8 cellular contexts compared by ENCODE assay signal in genomic region chr16:31202402-31203385, GRCh38. TPM values are rescaled to one million over a fixed set of nuclear protein-coding genes. Genes with fewer than 3 reads are reported as not detected.
DNase-seq lines count a peak whose midpoint lies in the region; TF ChIP-seq lines count a peak whose summit lies in the region.

TSS of gene PYCARD (minus strand) at chr16:31202760. CDS start at chr16:31202690, 70 bp downstream.

- H3K36me3 ChIP-seq in OCI-LY7 (ENCODE audit: insufficient read depth, low read length): peaks cover 4% of the 10 kb centered on the region; the same call in 1 of the 2 replicates

- CTCF ChIA-PET in OCI-LY7 (lab: Charles Lee; ENCODE audit: unreplicated experiment): interaction anchor here (0.6 to 1.0 kb wide), 2 partner anchors 11 to 18 kb away, joined by 3 read pairs; partner anchors contain the start of gene TRIM72

- peak within 1 kb of the TSS; percentile 77 for H3K4me3 ChIP-seq in GM12865 (ENCODE audit: low read depth, low read length)
- peak within 1 kb of the TSS; percentile 52 for H3K4me3 ChIP-seq in HFF-Myc (replicated peaks; ENCODE audit: low read depth, low read length)
- peak within 1 kb of the TSS; percentile 69 for H3K4me3 ChIP-seq in OCI-LY7 (ENCODE audit: low read depth, low read length, poor library complexity, severe bottlenecking)
- peak within 1 kb of the TSS; percentile 75 to 85 for H3K4me3 ChIP-seq in cardiac fibroblast (replicated peaks in 1 of 2; ENCODE audit: low read depth in 2 of 2, low read length in 2 of 2)

- no peaks in the 10 kb centered on the region for H3K9me2 ChIP-seq in OCI-LY7 (ENCODE audit: insufficient read depth, low read length)

- TF ChIP-seq CTCF in GM12865 (IDR thresholded peaks at IDR 0.05; ENCODE audit: insufficient read depth, low read depth, low read length, missing control alignments): no peak
- no peak for TF ChIP-seq CTCF in HFF-Myc (IDR thresholded peaks at IDR 0.05; ENCODE audit: low read depth, low read length, missing control alignments)
- TF ChIP-seq CTCF in OCI-LY7 (conservative IDR thresholded peaks at IDR 0.05; ENCODE audit: low read length): no peak
- TF ChIP-seq CTCF in cardiac fibroblast (IDR thresholded peaks at IDR 0.05; ENCODE audit: low read depth, low read length): no peak

- H3K9me3 ChIP-seq in OCI-LY7 (ENCODE audit: low read length): no peaks in the 10 kb centered on the region

- intact Hi-C loops in OCI-LY7 (cut with micrococcal nuclease; ENCODE audit: unreplicated experiment): loop anchor here (1.0 kb wide), 1 partner anchor 239 kb away; no protein-coding TSS in a partner anchor

- H3K27ac ChIP-seq in OCI-LY7 (ENCODE audit: low read depth, low read length, poor library complexity, severe bottlenecking): peak within 1 kb of the TSS; percentile 37

- H4K20me1 ChIP-seq in OCI-LY7 (ENCODE audit: insufficient read depth, low read length): no peaks in the 10 kb centered on the region

- H3K79me2 ChIP-seq in OCI-LY7 (ENCODE audit: insufficient read depth, low read depth, low read length): no peaks in the 10 kb centered on the region

- POLR2A ChIA-PET in OCI-LY7 (lab: Charles Lee): interaction anchor here (0.7 to 2.3 kb wide), 5 partner anchors 11 to 348 kb away, joined by 3 to 10 read pairs (median 4); partner anchors contain the start of genes FUS and TRIM72

- peak within 1 kb of the TSS; percentile 41; the same call in 1 of the 2 replicates for H2AFZ ChIP-seq in OCI-LY7 (ENCODE audit: low read length)

- H3K4me2 ChIP-seq in OCI-LY7 (ENCODE audit: low read length): peak within 1 kb of the TSS; percentile 77

- peaks cover 46% of the 10 kb centered on the region for H3K4me1 ChIP-seq in OCI-LY7 (ENCODE audit: insufficient read depth, low read length, poor library complexity, severe bottlenecking)

- DNase-seq in GM12865 (ENCODE audit: low read depth) (peak; percentile 61), HFF-Myc (ENCODE audit: extremely low read depth, low read depth) (no peak), OCI-LY7 (ENCODE audit: low spot score) (peak; percentile 37), cardiac fibroblast (ENCODE audit: low read depth in 2 of 2) (peak; percentile 43 to 50), kidney tubule cell (ENCODE audit: low spot score) (peak; percentile 51), activated gamma-delta T cell treated with Interleukin-2 at 50 U/mL for 16 hours (no peak), DMS153 (lab: John Stamatoyannopoulos, UW) (no peak)
- DNase-seq in stimulated activated naive CD4-positive, alpha-beta T cell treated with Interleukin-2 at 50 U/mL for 16 hours (lab: John Stamatoyannopoulos, UW): peak; percentile 27

- no TSS peak for BruUV-seq in OCI-LY7 (replicated peaks; lab: Mats Ljungman, UMichigan)

RNA-seq across cellular contexts. Expression of gene PYCARD, which starts in this region (rescaled TPM):
- 3.7 and 5.5 TPM in 2 replicates for total RNA-seq in OCI-LY7 (2014; rRNA removed; shearing (Covaris generic))
- total RNA-seq in OCI-LY7 (2022): 10.3 and 14.8 TPM in 2 replicates

Comparison
In these comparisons a context has a peak if more than half of its experiments do, and no peak if none do; other contexts are left out.
1. DNase-seq: peak in GM12865 (single experiment), OCI-LY7 (single experiment), cardiac fibroblast (2 of 2), kidney tubule cell (single experiment) and stimulated activated naive CD4-positive, alpha-beta T cell treated with Interleukin-2 at 50 U/mL for 16 hours (single experiment); none in HFF-Myc (single experiment), activated gamma-delta T cell treated with Interleukin-2 at 50 U/mL for 16 hours (single experiment) and DMS153 (single experiment).
2. Peak in every context shown above with its lines, with median percentiles within 50 percentile points of each other: H3K4me3 ChIP-seq.